1 cellular context compared by ENCODE assay signal in the genomic region with DNA sequence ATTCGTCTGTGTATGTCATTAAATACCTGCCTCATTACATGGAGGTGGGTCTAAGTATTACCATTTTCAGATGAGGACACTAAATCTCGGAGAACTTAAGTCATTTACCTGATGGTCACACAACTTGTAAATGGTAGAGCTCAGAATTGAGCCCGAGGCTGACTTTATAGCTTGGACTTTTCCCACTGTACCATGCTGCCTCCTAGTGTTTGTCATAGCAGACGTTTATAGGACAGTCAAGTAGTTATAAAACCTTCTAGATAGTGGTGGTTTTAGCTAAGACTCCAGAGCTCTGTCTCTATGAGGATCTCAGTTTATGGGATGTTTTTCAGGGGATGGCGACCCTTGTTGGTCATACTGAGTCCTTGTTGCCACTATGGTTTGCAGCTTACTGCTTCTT.
TF ChIP-seq lines count a peak whose summit lies in the region.

No MANE protein-coding gene starts in this region.

TF ChIP-seq in GM12878, 131 proteins besides CTCF, POLR2A, EP300 and RAD21:
- TF ChIP-seq SMC3 (IDR thresholded peaks at IDR 0.05; ENCODE audit: borderline replicate concordance, low read length): peak; percentile 28; the same call in 1 of the 2 replicates
